17 cellular contexts compared by ENCODE assay signal in genomic region chr2:236449167-236449586, GRCh38.
DNase-seq lines count a peak whose midpoint lies in the region; ATAC-seq, FAIRE-seq and TF ChIP-seq lines count a peak whose summit lies in the region.
"Had no signal": no experiment of that assay in that cellular context is flagged by ENCODE, and none has a peak within 500 bp of the region (broad histone marks: within the 10 kb centered on the region; RNA-seq: fewer than 3 reads in every experiment).

No MANE protein-coding gene starts in this region.

- ATAC-seq in GM23338 (peak; percentile 43; the same call in 2 of the 3 replicates), pancreas (peak; percentile 40 to 76 (median 47)), GM18517 (IDR thresholded peaks at IDR 0.05; ENCODE audit: unreplicated experiment) (no peak), GM18868 (IDR thresholded peaks at IDR 0.05; ENCODE audit: unreplicated experiment) (no peak)
- ATAC-seq: left cardiac atrium, sciatic nerve, T-helper 17 cell had no signal

- H3K79me2 ChIP-seq in GM23338 (replicated peaks; ENCODE audit: insufficient read depth): no peaks in the 10 kb centered on the region

- no TSS peak for BruUV-seq in Caco-2 (replicated peaks; lab: Mats Ljungman, UMichigan)

- no peak overlapping the region for H3K4me3 Mint-ChIP-seq in GM23338
- no peak overlapping the region for H3K4me3 Mint-ChIP-seq in Caco-2 (ENCODE audit: unreplicated experiment)
- H3K4me3 Mint-ChIP-seq: central memory CD8-positive, alpha-beta T cell; T-helper 17 cell had no signal

- no peak overlapping the region for H3K27ac Mint-ChIP-seq in GM23338
- H3K27ac Mint-ChIP-seq in Caco-2 (ENCODE audit: unreplicated experiment): no peak overlapping the region
- H3K27ac Mint-ChIP-seq: activated T-helper 2 cell treated with anti-CD3 and anti-CD28 coated beads, Interferon-gamma antibody, Interleukin-2, Interleukin-4, amounts not matched to agents 10 μg/mL and 5 μg/mL and 100 μg/mL, durations not matched to agents 14 hours and 24 hours and 36 hours; T-helper 17 cell had no signal

- no peak overlapping the region for H3K4me3 ChIP-seq in GM23338
- H3K4me3 ChIP-seq in epithelial cell of esophagus (ENCODE audit: low read length): no peak overlapping the region
- H3K4me3 ChIP-seq in pancreas: no peak overlapping the region
- H3K4me3 ChIP-seq in Caco-2 (ENCODE audit: low read depth, low read length): no peak overlapping the region

- H3K27me3 Mint-ChIP-seq in GM23338 (ENCODE audit: insufficient read depth, low read depth, poor library complexity) (peaks cover 7% of the 10 kb centered on the region), Caco-2 (ENCODE audit: insufficient read depth, unreplicated experiment) (no peaks in the 10 kb centered on the region)

- H3K9me3 ChIP-seq in pancreas (no peaks in the 10 kb centered on the region), Caco-2 (no peaks in the 10 kb centered on the region)

- CTCF ChIA-PET in Caco-2 (lab: Charles Lee): no interaction called here

- no peak for DNase-seq in GM23338 (ENCODE audit: low spot score)
- peak; percentile 50 for DNase-seq in NCI-H226
- DNase-seq in epithelial cell of esophagus (ENCODE audit: low read depth): peak; percentile 76
- peak in 2 of 6 donors; percentile 25 to 52 for DNase-seq in pancreas
- no peak for DNase-seq in Caco-2
- DNase-seq: AML-193, foreskin fibroblast, left cardiac atrium, NCI-H1105, SHP77, T-helper 17 cell had no signal

- H3K4me2 ChIP-seq in GM23338: no peak overlapping the region
- H3K4me2 ChIP-seq: KMS-11 had no signal

- no peak overlapping the region for H2AFZ ChIP-seq in GM23338

- H3K36me3 Mint-ChIP-seq in GM23338 (ENCODE audit: low read depth) (no peaks in the 10 kb centered on the region), Caco-2 (ENCODE audit: insufficient read depth, unreplicated experiment) (no peaks in the 10 kb centered on the region)

- H3K27me3 ChIP-seq in GM23338 (ENCODE audit: insufficient read depth) (no peaks in the 10 kb centered on the region), pancreas (no peaks in the 10 kb centered on the region), Caco-2 (replicated peaks; ENCODE audit: control insufficient read depth, insufficient read depth, low read length) (no peaks in the 10 kb centered on the region)

- intact Hi-C loops in pancreas (cut with DNase I) (no loop called here), Caco-2 (cut with micrococcal nuclease; ENCODE audit: unreplicated experiment) (no loop called here)

- peaks cover 6% of the 10 kb centered on the region; the same call in 1 of the 3 replicates for H3K4me1 Mint-ChIP-seq in GM23338
- no peaks in the 10 kb centered on the region for H3K4me1 Mint-ChIP-seq in Caco-2 (ENCODE audit: low read depth, unreplicated experiment)
- H3K4me1 Mint-ChIP-seq: central memory CD8-positive, alpha-beta T cell had no signal

- H3K9me3 Mint-ChIP-seq in GM23338: peaks cover 3% of the 10 kb centered on the region; the same call in 1 of the 3 replicates
- no peaks in the 10 kb centered on the region for H3K9me3 Mint-ChIP-seq in Caco-2 (ENCODE audit: unreplicated experiment)
- H3K9me3 Mint-ChIP-seq: activated T-helper 2 cell treated with anti-CD3 and anti-CD28 coated beads, Interferon-gamma antibody, Interleukin-2, Interleukin-4, amounts not matched to agents 10 μg/mL and 5 μg/mL and 100 μg/mL, durations not matched to agents 14 hours and 24 hours and 36 hours; central memory CD8-positive, alpha-beta T cell had no signal

- H3F3A ChIP-seq in GM23338 (replicated peaks; ENCODE audit: low read depth): no peaks in the 10 kb centered on the region

- H3K9me2 ChIP-seq in GM23338 (ENCODE audit: insufficient read depth): no peaks in the 10 kb centered on the region

- WGBS in pancreas, 2 donors: 67 to 69% methylated on average over 14 of the region's 14 CpGs

- H3K4me1 ChIP-seq in GM23338 (ENCODE audit: insufficient read depth): no peaks in the 10 kb centered on the region
- no peaks in the 10 kb centered on the region for H3K4me1 ChIP-seq in pancreas
- no peaks in the 10 kb centered on the region for H3K4me1 ChIP-seq in Caco-2

- no peak overlapping the region for H3K27ac ChIP-seq in GM23338 (ENCODE audit: low read depth)
- H3K27ac ChIP-seq in pancreas: no peak overlapping the region
- H3K27ac ChIP-seq: KMS-11 had no signal

- FAIRE-seq in pancreas (lab: Jason Lieb, UNC): no peak

- no peaks in the 10 kb centered on the region for H3K36me3 ChIP-seq in GM23338 (ENCODE audit: insufficient read depth)
- H3K36me3 ChIP-seq in pancreas: no peaks in the 10 kb centered on the region
- H3K36me3 ChIP-seq in Caco-2 (ENCODE audit: control insufficient read depth, insufficient read depth, low read length): no peaks in the 10 kb centered on the region

- TF ChIP-seq CTCF in GM23338 (conservative IDR thresholded peaks at IDR 0.05; ENCODE audit: low read depth in 2 of 2) (no peak), epithelial cell of esophagus (IDR thresholded peaks at IDR 0.05; ENCODE audit: insufficient read depth, low read depth, low read length, missing control alignments) (no peak), pancreas (IDR thresholded peaks at IDR 0.05) (no peak), Caco-2 (IDR thresholded peaks at IDR 0.05; ENCODE audit: insufficient read depth in 1 of 2, low read depth in 1 of 2, low read length in 1 of 2, severe bottlenecking in 1 of 2, unreplicated experiment in 1 of 2) (no peak)

- POLR2A ChIA-PET in Caco-2 (lab: Charles Lee): no interaction called here

- no peaks in the 10 kb centered on the region for H4K20me1 ChIP-seq in GM23338 (replicated peaks; ENCODE audit: insufficient read depth)

TF ChIP-seq in GM23338, 12 proteins besides CTCF, POLR2A, EP300 and RAD21:
- TF ChIP-seq CREB1 (CRISPR knock-in tag; IDR thresholded peaks at IDR 0.05; ENCODE audit: low read depth): no peak
- no peak for TF ChIP-seq ETS1 (IDR thresholded peaks at IDR 0.05)
TF ChIP-seq in GM23338: peak in this region for 0.

Comparison
In these comparisons a context has a peak if more than half of its experiments do, and no peak if none do; other contexts are left out.
1. ATAC-seq: peak in GM23338 (single experiment) and pancreas (4 of 4); none in GM18517 (single experiment) and GM18868 (single experiment).
2. DNase-seq: peak in NCI-H226 (single experiment) and epithelial cell of esophagus (single experiment); none in GM23338 (single experiment) and Caco-2 (0 of 2).